ENCODE assay signal across 8 cellular contexts in the genomic region with DNA sequence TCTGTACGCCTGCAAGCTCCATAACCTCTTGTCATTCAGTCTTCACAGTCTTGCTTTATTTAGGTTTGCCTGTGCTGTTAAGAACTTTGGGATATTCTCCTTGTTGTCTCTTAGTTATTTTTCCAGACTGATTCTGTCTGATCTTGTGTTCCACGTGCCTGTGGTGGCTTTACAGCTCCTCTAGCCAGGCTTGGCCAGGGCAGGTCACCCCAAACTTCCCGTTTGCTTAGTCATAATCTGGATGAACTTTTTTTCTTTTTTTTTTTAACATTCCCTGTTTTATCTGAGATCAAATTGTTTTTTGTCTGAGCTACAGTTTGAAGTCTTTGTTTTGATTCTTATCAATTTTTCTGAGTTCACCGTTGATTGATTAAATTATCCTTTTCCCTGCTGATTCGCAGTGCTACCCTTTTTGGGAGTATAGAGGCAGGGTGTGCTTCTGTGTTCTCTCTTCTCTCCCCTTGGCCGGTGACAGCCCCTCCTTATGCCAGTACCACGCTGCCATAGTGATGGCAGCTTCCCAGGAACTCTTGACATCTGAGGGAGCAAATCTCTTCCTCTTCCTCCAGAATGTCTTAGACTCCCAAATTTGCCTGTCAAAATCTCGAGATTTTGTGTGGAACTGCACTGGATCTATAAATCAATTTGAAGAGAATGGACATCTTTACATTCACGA. TPM values are rescaled to one million over a fixed set of nuclear protein-coding genes. Genes with fewer than 3 reads are reported as not detected.
DNase-seq lines count a peak whose midpoint lies in the region; ATAC-seq and TF ChIP-seq lines count a peak whose summit lies in the region.

No MANE protein-coding gene starts in this region.

- H3K27me3 ChIP-seq in DND-41 (ENCODE audit: insufficient read depth, low read length, poor library complexity) (no peaks in the 10 kb centered on the region), ovary (no peaks in the 10 kb centered on the region), A673 (replicated peaks; ENCODE audit: insufficient read depth, low read depth, low read length, poor library complexity) (peaks cover 5% of the 10 kb centered on the region), neural progenitor cell (no peaks in the 10 kb centered on the region)

- H3F3A ChIP-seq in neural progenitor cell (ENCODE audit: low read depth), result no peaks in the 10 kb centered on the region

- intact Hi-C loops in ovary (cut with DNase I) (no loop called here), sciatic nerve (cut with DNase I) (no loop called here), A673 (cut with micrococcal nuclease; ENCODE audit: unreplicated experiment) (no loop called here)

- no peaks in the 10 kb centered on the region for H4K20me1 ChIP-seq in DND-41 (ENCODE audit: insufficient read depth, low read length)
- H4K20me1 ChIP-seq in neural progenitor cell (ENCODE audit: low read depth), result no peaks in the 10 kb centered on the region

- peak overlapping the region; percentile 29 for H3K9ac ChIP-seq in DND-41 (ENCODE audit: low read depth, low read length)
- no peak overlapping the region for H3K9ac ChIP-seq in neural progenitor cell

- POLR2A ChIA-PET in A673 (lab: Charles Lee; ENCODE audit: low non-redundant PET), result no interaction called here

- no peak overlapping the region for H3K27ac Mint-ChIP-seq in neural progenitor cell

- peaks cover 3% of the 10 kb centered on the region for H3K27me3 Mint-ChIP-seq in neural progenitor cell (ENCODE audit: insufficient read depth, low read depth)

- H3K36me3 ChIP-seq in DND-41 (ENCODE audit: insufficient read depth, low read length) (0 out of 2 replicates have a peak, but pooled peaks cover 7% of the 10 kb centered on the region), ovary (no peaks in the 10 kb centered on the region), A673 (ENCODE audit: insufficient read depth, low read length, poor library complexity, severe bottlenecking) (no peaks in the 10 kb centered on the region), neural progenitor cell (no peaks in the 10 kb centered on the region)

- TF ChIP-seq POLR2A in ovary (IDR thresholded peaks at IDR 0.05), result no peak

- ATAC-seq in DND-41 (ENCODE audit: insufficient read depth, low read depth) (no peak), sciatic nerve (no peak), GM18519 (IDR thresholded peaks at IDR 0.05; ENCODE audit: low FRiP score, unreplicated experiment) (no peak)

- TF ChIP-seq CTCF in DND-41 (IDR thresholded peaks at IDR 0.05; ENCODE audit: borderline replicate concordance, extremely low read depth, low read length, poor library complexity, severe bottlenecking) (no peak), coronary artery (IDR thresholded peaks at IDR 0.05) (no peak), ovary (IDR thresholded peaks at IDR 0.05) (no peak), A673 (conservative IDR thresholded peaks at IDR 0.05; ENCODE audit: low read depth, low read length) (no peak), neural progenitor cell (IDR thresholded peaks at IDR 0.05) (no peak)

- CTCF ChIA-PET in A673 (lab: Charles Lee), result no interaction called here

- H3K4me2 ChIP-seq in DND-41 (ENCODE audit: insufficient read depth, low read length), result peak overlapping the region; percentile 88
- H3K4me2 ChIP-seq in neural progenitor cell, result no peak overlapping the region

- H3K4me3 Mint-ChIP-seq in neural progenitor cell, result no peak overlapping the region

- 40 to 56% (median 40%) methylated on average over 9 of the region's 9 CpGs for WGBS in ovary, 3 donors

- DNase-seq in DND-41 (no peak), NCI-H226 (peak; percentile 34), coronary artery (ENCODE audit: low spot score) (no peak), ovary (peak in 1 of 5 donors; percentile 31), sciatic nerve (ENCODE audit: low spot score) (no peak), A673 (ENCODE audit: low spot score) (no peak), neural progenitor cell (ENCODE audit: low spot score) (no peak)

- TF ChIP-seq EP300 in ovary (IDR thresholded peaks at IDR 0.05), result no peak

- H3K27ac ChIP-seq in DND-41 (ENCODE audit: low read length), result peak overlapping the region; percentile 10; the same call in 1 of the 2 replicates
- peak overlapping the region in 1 of 2 donors; percentile 58 for H3K27ac ChIP-seq in coronary artery
- peak overlapping the region in 1 of 2 donors; percentile 79 for H3K27ac ChIP-seq in ovary
- H3K27ac ChIP-seq in A673 (ENCODE audit: low read depth, low read length, poor library complexity, severe bottlenecking), result no peak overlapping the region
- H3K27ac ChIP-seq in neural progenitor cell, result no peak overlapping the region

- H2AFZ ChIP-seq in DND-41 (ENCODE audit: low read depth, low read length) (no peak overlapping the region), neural progenitor cell (replicated peaks) (no peak overlapping the region)

- no peaks in the 10 kb centered on the region for H3K4me1 Mint-ChIP-seq in neural progenitor cell

- H3K36me3 Mint-ChIP-seq in neural progenitor cell, result no peaks in the 10 kb centered on the region

- H3K9me3 ChIP-seq in DND-41 (ENCODE audit: insufficient read depth, low read length, severe bottlenecking), result no peaks in the 10 kb centered on the region
- H3K9me3 ChIP-seq in ovary, result no peaks in the 10 kb centered on the region
- H3K9me3 ChIP-seq in A673 (ENCODE audit: low read depth, low read length, poor library complexity, severe bottlenecking), result no peaks in the 10 kb centered on the region
- H3K9me3 ChIP-seq in neural progenitor cell (ENCODE audit: low read depth), result no peaks in the 10 kb centered on the region

- H3K4me1 ChIP-seq in DND-41 (ENCODE audit: insufficient read depth, low read length) (peaks cover 49% of the 10 kb centered on the region), ovary (ENCODE audit: insufficient read depth) (peaks cover 10% of the 10 kb centered on the region), A673 (ENCODE audit: insufficient read depth, low read length, poor library complexity, severe bottlenecking) (no peaks in the 10 kb centered on the region), neural progenitor cell (no peaks in the 10 kb centered on the region)

- no peaks in the 10 kb centered on the region for H3K9me3 Mint-ChIP-seq in neural progenitor cell

- no TSS peak for BruUV-seq in A673 (replicated peaks; lab: Mats Ljungman, UMichigan)

- peak overlapping the region in 1 of 2 experiments; percentile 75; a peak in 2 of 4 replicates for H3K4me3 ChIP-seq in DND-41 (ENCODE audit: low read depth in 1 of 2, low read length in 2 of 2)
- H3K4me3 ChIP-seq in coronary artery, result peak overlapping the region; percentile 85
- H3K4me3 ChIP-seq in ovary, result peak overlapping the region; percentile 53
- no peak overlapping the region for H3K4me3 ChIP-seq in A673 (ENCODE audit: low read depth, low read length, poor library complexity, severe bottlenecking)
- no peak overlapping the region for H3K4me3 ChIP-seq in neural progenitor cell

- peaks cover 78% of the 10 kb centered on the region for H3K79me2 ChIP-seq in DND-41 (ENCODE audit: insufficient read depth, low read length)
- no peaks in the 10 kb centered on the region for H3K79me2 ChIP-seq in neural progenitor cell (ENCODE audit: low read depth)

RNA-seq across cellular contexts. Expression of a gene that starts 2.5 kb away (rescaled TPM):
- total RNA-seq in ovary (10 to 100 TPM; 70.0 to 89.6 (median 75.0) TPM), sciatic nerve (126 TPM), A673 (2021) (2.9 and 3.8 TPM in 2 replicates), neural progenitor cell (ENCODE audit: low replicate concordance) (0.69 TPM in 1 of 2 replicates, not detected in the other)
- 10 to 100 TPM; 63.1 to 82.6 TPM for polyA plus RNA-seq in ovary

Comparison
In these comparisons a context has a peak if more than half of its experiments do, and no peak if none do; other contexts are left out.
1. H3K4me3 ChIP-seq: peak in coronary artery (single experiment) and ovary (single experiment); none in A673 (single experiment) and neural progenitor cell (single experiment).
2. RNA of a gene that starts 2.5 kb away (total RNA-seq): 126 TPM in sciatic nerve (single experiment) and 70.0 to 89.6 TPM in ovary; 2.9 to 3.8 TPM in A673 and 0.69 TPM in neural progenitor cell; every median in the first group is over 10 times any median in the second.